In the genomic region with DNA sequence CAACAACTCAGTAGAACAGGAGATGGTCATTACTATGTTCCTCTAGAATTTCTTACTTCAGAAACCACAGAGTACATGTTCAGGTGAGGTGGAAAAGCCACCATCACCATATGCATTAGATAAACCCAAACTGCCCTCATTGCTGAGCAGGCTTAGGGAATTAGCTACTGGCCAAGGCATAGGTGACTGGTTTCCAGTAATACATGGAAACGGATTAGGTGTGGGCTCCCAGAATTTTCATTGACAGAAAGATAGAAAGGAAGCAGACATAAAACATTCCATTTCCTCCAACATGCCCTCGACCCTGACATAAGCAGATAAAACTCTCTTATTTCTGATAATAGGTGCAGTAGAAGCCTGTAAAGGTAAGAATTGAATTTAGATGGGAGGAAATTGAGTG, we compare ENCODE assay signal across 27 cellular contexts.
"Had no signal": no experiment of that assay in that cellular context is flagged by ENCODE, and none has a peak within 500 bp of the region (broad histone marks: within the 10 kb centered on the region; RNA-seq: fewer than 3 reads in every experiment).

No MANE protein-coding gene starts in this region.

- H3K27ac ChIP-seq: Peyer's patch, SK-N-MC had no signal

- ATAC-seq: activated CD4-positive, alpha-beta T cell treated with anti-CD3 and anti-CD28 coated beads for 36 hours; activated CD8-positive, alpha-beta T cell treated with anti-CD3 and anti-CD28 coated beads for 36 hours; activated T-cell treated with anti-CD3 and anti-CD28 coated beads, Interleukin-2, amount 50 U/mL, for 72 hours; T-cell had no signal

- H3K36me3 ChIP-seq: Peyer's patch had no signal

- H3K9me3 ChIP-seq: Peyer's patch had no signal

- H3K4me3 ChIP-seq: Peyer's patch, SK-N-MC had no signal

- H3K27me3 ChIP-seq: Peyer's patch had no signal

- H3K4me1 ChIP-seq: Peyer's patch had no signal

- DNase-seq: activated CD4-positive, alpha-beta T cell treated with anti-CD3 and anti-CD28 coated beads for 36 hours; activated CD4-positive, alpha-beta T cell treated with anti-CD3 and anti-CD28 coated beads, Interleukin-2, amount 50 U/mL, for 1 hour; activated CD8-positive, alpha-beta memory T cell treated with anti-CD3 and anti-CD28 coated beads, Interleukin-2, amount 50 U/mL, for 4 hours; activated CD8-positive, alpha-beta T cell treated with anti-CD3 and anti-CD28 coated beads for 36 hours; activated gamma-delta T cell treated with Interleukin-2 at 50 U/mL for 16 hours; activated naive CD4-positive, alpha-beta T cell treated with anti-CD3 and anti-CD28 coated beads, Interleukin-2, amount 10 ng/mL, durations not matched to agents 7 days and 5 days; activated naive CD8-positive, alpha-beta T cell treated with anti-CD3 and anti-CD28 coated beads for 36 hours; activated T-cell treated with anti-CD3 and anti-CD28 coated beads, Interleukin-2, amount 50 U/mL, for 72 hours; anterior cingulate cortex; central memory CD4-positive, alpha-beta T cell; KG1; NCI-H1092; NCI-H1417 treated with DMSO at 0.1 percent for 48 hours; NCI-H1694; NCI-H2029; NCI-H2107; NCI-H345; NCI-H510A; NCI-H526 treated with DMSO at 0.1 percent for 48 hours; NCI-H82; OCI-M1; Peyer's patch; SIG-M5; T-cell; T-helper 2 cell; T1000 had no signal
